In the genomic region with DNA sequence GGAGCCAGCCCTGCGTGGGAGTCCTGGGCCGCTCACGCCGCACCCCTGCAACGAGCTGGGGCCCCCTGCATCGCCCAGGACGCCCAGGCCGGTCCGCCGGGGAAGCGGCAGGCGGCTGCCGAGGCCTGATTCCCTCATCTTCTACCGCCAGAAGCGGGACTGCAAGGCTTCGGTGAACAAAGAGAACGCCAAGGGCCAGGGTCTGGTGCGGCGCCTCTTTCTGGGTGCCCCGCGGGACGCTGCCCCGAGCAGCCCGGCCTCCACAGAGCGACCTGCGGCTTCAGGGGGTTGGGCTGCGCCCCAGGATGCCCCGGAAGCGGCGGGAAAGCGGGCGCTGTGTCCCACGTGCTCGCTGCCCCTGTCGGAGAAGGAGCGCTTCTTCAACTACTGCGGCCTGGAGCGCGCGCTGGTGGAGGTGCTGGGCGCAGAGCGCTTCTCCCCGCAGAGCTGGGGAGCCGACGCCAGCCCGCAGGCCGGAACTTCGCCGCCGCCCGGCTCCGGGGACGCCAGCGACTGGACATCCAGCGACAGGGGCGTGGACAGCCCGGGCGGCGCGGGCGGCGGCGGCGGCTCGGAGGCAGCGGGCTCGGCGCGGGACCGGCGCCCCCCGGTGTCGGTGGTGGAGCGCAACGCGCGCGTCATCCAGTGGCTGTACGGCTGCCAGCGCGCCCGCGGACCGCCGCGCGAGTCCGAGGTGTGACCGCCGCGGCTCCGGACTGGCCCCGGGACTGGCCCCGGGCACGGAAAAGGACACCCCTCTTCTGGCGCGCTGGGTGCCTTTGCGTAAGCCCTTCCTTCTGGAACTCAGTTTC, we compare ENCODE assay signal across 1 cellular context.
A peak's percentile ranks its signal among the peaks of the same experiment; 100 is the strongest.
TF ChIP-seq lines count a peak whose summit lies in the region.

No MANE protein-coding gene starts in this region.

TF ChIP-seq in K562, 482 proteins besides CTCF, POLR2A, EP300 and RAD21 (continued from another document and continues in another):
- TF ChIP-seq, protein P1, sequence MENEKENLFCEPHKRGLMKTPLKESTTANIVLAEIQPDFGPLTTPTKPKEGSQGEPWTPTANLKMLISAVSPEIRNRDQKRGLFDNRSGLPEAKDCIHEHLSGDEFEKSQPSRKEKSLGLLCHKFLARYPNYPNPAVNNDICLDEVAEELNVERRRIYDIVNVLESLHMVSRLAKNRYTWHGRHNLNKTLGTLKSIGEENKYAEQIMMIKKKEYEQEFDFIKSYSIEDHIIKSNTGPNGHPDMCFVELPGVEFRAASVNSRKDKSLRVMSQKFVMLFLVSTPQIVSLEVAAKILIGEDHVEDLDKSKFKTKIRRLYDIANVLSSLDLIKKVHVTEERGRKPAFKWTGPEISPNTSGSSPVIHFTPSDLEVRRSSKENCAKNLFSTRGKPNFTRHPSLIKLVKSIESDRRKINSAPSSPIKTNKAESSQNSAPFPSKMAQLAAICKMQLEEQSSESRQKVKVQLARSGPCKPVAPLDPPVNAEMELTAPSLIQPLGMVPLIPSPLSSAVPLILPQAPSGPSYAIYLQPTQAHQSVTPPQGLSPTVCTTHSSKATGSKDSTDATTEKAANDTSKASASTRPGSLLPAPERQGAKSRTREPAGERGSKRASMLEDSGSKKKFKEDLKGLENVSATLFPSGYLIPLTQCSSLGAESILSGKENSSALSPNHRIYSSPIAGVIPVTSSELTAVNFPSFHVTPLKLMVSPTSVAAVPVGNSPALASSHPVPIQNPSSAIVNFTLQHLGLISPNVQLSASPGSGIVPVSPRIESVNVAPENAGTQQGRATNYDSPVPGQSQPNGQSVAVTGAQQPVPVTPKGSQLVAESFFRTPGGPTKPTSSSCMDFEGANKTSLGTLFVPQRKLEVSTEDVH (IDR thresholded peaks at IDR 0.05; ENCODE audit: low read depth, partially characterized antibody), result no peak
- TF ChIP-seq FOXM1 (IDR thresholded peaks at IDR 0.05; ENCODE audit: low read depth) (no peak), FOXM1 (CRISPR knock-in tag; IDR thresholded peaks at IDR 0.05; ENCODE audit: low read depth) (peak; percentile 93), CREB1 (IDR thresholded peaks at IDR 0.05) (peak; percentile 53), CREB1 (CRISPR knock-in tag; IDR thresholded peaks at IDR 0.05) (peak; percentile 62), HDAC8 (tag; IDR thresholded peaks at IDR 0.05) (peak; percentile 62), ARID1B (IDR thresholded peaks at IDR 0.05) (0 out of 2 replicates have a peak, but pooled peaks have one; percentile 8), KLF13 (tag; IDR thresholded peaks at IDR 0.05; ENCODE audit: borderline replicate concordance, low read depth) (peak; percentile 15; the same call in 1 of the 2 replicates), RBM34 (IDR thresholded peaks at IDR 0.05; ENCODE audit: borderline replicate concordance, insufficient read depth, low read length) (0 out of 2 replicates have a peak, but pooled peaks have one; percentile 63), CHD1 (IDR thresholded peaks at IDR 0.05; ENCODE audit: low read length) (no peak), ZEB2 (IDR thresholded peaks at IDR 0.05) (no peak), CBX2 (IDR thresholded peaks at IDR 0.05; ENCODE audit: insufficient read depth, low read length, poor library complexity, severe bottlenecking) (no peak), MCM7 (IDR thresholded peaks at IDR 0.05) (no peak), GABPA (tag; conservative IDR thresholded peaks at IDR 0.05; ENCODE audit: low read depth) (peak; percentile 60), ZNF143 (CRISPR knock-in tag; IDR thresholded peaks at IDR 0.05) (peak; percentile 57), BRD4 (IDR thresholded peaks at IDR 0.05) (peak; percentile 69; the same call in 1 of the 2 replicates), PURB (CRISPR knock-in tag; IDR thresholded peaks at IDR 0.05; ENCODE audit: low read depth) (0 out of 2 replicates have a peak, but pooled peaks have one; percentile 19), HDGF (IDR thresholded peaks at IDR 0.05) (no peak), E2F3 (CRISPR knock-in tag; IDR thresholded peaks at IDR 0.05) (peak; percentile 86), ZNF431 (CRISPR knock-in tag; IDR thresholded peaks at IDR 0.05) (peak; percentile 88), ZNF696 (CRISPR knock-in tag; conservative IDR thresholded peaks at IDR 0.05) (no peak), ELF4 (CRISPR knock-in tag; IDR thresholded peaks at IDR 0.05) (no peak; the same call in 1 of the 2 replicates), TCF7L2 (IDR thresholded peaks at IDR 0.05; ENCODE audit: low read depth, low read length) (no peak), ZNF408 (CRISPR knock-in tag; IDR thresholded peaks at IDR 0.05; ENCODE audit: low read depth) (no peak), ZNF124 (CRISPR knock-in tag; IDR thresholded peaks at IDR 0.05) (no peak), ZNF77 (CRISPR knock-in tag; IDR thresholded peaks at IDR 0.05) (no peak), PHF20 (IDR thresholded peaks at IDR 0.05; ENCODE audit: partially characterized antibody) (peak; percentile 46), ZNF165 (CRISPR knock-in tag; IDR thresholded peaks at IDR 0.05; ENCODE audit: borderline replicate concordance) (no peak), SETDB1 (IDR thresholded peaks at IDR 0.05; ENCODE audit: low read length) (no peak), ZNF75A (CRISPR knock-in tag; IDR thresholded peaks at IDR 0.05) (no peak), HDAC2 (IDR thresholded peaks at IDR 0.05) (no peak), RFX5 (IDR thresholded peaks at IDR 0.05; ENCODE audit: low read depth, low read length) (no peak), ZNF174 (CRISPR knock-in tag; IDR thresholded peaks at IDR 0.05) (no peak), PTBP1 (IDR thresholded peaks at IDR 0.05; ENCODE audit: low read depth, low read length) (no peak), SAP30 (IDR thresholded peaks at IDR 0.05; ENCODE audit: borderline replicate concordance, insufficient read depth, low read depth, low read length, poor library complexity, severe bottlenecking) (no peak), ZSCAN32 (CRISPR knock-in tag; IDR thresholded peaks at IDR 0.05) (no peak), ZNF217 (CRISPR knock-in tag; IDR thresholded peaks at IDR 0.05) (no peak), NFE2L1 (tag; IDR thresholded peaks at IDR 0.05; ENCODE audit: borderline replicate concordance, low read depth) (no peak)
- TF ChIP-seq, protein P2, sequence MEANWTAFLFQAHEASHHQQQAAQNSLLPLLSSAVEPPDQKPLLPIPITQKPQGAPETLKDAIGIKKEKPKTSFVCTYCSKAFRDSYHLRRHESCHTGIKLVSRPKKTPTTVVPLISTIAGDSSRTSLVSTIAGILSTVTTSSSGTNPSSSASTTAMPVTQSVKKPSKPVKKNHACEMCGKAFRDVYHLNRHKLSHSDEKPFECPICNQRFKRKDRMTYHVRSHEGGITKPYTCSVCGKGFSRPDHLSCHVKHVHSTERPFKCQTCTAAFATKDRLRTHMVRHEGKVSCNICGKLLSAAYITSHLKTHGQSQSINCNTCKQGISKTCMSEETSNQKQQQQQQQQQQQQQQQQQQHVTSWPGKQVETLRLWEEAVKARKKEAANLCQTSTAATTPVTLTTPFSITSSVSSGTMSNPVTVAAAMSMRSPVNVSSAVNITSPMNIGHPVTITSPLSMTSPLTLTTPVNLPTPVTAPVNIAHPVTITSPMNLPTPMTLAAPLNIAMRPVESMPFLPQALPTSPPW (CRISPR knock-in tag; IDR thresholded peaks at IDR 0.05), result peak; percentile 54
- TF ChIP-seq, protein P3, sequence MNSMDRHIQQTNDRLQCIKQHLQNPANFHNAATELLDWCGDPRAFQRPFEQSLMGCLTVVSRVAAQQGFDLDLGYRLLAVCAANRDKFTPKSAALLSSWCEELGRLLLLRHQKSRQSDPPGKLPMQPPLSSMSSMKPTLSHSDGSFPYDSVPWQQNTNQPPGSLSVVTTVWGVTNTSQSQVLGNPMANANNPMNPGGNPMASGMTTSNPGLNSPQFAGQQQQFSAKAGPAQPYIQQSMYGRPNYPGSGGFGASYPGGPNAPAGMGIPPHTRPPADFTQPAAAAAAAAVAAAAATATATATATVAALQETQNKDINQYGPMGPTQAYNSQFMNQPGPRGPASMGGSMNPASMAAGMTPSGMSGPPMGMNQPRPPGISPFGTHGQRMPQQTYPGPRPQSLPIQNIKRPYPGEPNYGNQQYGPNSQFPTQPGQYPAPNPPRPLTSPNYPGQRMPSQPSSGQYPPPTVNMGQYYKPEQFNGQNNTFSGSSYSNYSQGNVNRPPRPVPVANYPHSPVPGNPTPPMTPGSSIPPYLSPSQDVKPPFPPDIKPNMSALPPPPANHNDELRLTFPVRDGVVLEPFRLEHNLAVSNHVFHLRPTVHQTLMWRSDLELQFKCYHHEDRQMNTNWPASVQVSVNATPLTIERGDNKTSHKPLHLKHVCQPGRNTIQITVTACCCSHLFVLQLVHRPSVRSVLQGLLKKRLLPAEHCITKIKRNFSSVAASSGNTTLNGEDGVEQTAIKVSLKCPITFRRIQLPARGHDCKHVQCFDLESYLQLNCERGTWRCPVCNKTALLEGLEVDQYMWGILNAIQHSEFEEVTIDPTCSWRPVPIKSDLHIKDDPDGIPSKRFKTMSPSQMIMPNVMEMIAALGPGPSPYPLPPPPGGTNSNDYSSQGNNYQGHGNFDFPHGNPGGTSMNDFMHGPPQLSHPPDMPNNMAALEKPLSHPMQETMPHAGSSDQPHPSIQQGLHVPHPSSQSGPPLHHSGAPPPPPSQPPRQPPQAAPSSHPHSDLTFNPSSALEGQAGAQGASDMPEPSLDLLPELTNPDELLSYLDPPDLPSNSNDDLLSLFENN (IDR thresholded peaks at IDR 0.05; ENCODE audit: low read depth in 2 of 2, low read length in 2 of 2), result no peak
- TF ChIP-seq, protein P4, sequence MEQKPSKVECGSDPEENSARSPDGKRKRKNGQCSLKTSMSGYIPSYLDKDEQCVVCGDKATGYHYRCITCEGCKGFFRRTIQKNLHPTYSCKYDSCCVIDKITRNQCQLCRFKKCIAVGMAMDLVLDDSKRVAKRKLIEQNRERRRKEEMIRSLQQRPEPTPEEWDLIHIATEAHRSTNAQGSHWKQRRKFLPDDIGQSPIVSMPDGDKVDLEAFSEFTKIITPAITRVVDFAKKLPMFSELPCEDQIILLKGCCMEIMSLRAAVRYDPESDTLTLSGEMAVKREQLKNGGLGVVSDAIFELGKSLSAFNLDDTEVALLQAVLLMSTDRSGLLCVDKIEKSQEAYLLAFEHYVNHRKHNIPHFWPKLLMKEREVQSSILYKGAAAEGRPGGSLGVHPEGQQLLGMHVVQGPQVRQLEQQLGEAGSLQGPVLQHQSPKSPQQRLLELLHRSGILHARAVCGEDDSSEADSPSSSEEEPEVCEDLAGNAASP (IDR thresholded peaks at IDR 0.05), result no peak
- TF ChIP-seq, protein P5, sequence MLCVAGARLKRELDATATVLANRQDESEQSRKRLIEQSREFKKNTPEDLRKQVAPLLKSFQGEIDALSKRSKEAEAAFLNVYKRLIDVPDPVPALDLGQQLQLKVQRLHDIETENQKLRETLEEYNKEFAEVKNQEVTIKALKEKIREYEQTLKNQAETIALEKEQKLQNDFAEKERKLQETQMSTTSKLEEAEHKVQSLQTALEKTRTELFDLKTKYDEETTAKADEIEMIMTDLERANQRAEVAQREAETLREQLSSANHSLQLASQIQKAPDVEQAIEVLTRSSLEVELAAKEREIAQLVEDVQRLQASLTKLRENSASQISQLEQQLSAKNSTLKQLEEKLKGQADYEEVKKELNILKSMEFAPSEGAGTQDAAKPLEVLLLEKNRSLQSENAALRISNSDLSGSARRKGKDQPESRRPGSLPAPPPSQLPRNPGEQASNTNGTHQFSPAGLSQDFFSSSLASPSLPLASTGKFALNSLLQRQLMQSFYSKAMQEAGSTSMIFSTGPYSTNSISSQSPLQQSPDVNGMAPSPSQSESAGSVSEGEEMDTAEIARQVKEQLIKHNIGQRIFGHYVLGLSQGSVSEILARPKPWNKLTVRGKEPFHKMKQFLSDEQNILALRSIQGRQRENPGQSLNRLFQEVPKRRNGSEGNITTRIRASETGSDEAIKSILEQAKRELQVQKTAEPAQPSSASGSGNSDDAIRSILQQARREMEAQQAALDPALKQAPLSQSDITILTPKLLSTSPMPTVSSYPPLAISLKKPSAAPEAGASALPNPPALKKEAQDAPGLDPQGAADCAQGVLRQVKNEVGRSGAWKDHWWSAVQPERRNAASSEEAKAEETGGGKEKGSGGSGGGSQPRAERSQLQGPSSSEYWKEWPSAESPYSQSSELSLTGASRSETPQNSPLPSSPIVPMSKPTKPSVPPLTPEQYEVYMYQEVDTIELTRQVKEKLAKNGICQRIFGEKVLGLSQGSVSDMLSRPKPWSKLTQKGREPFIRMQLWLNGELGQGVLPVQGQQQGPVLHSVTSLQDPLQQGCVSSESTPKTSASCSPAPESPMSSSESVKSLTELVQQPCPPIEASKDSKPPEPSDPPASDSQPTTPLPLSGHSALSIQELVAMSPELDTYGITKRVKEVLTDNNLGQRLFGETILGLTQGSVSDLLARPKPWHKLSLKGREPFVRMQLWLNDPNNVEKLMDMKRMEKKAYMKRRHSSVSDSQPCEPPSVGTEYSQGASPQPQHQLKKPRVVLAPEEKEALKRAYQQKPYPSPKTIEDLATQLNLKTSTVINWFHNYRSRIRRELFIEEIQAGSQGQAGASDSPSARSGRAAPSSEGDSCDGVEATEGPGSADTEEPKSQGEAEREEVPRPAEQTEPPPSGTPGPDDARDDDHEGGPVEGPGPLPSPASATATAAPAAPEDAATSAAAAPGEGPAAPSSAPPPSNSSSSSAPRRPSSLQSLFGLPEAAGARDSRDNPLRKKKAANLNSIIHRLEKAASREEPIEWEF (CRISPR knock-in tag; IDR thresholded peaks at IDR 0.05), result no peak
- TF ChIP-seq, protein P6, sequence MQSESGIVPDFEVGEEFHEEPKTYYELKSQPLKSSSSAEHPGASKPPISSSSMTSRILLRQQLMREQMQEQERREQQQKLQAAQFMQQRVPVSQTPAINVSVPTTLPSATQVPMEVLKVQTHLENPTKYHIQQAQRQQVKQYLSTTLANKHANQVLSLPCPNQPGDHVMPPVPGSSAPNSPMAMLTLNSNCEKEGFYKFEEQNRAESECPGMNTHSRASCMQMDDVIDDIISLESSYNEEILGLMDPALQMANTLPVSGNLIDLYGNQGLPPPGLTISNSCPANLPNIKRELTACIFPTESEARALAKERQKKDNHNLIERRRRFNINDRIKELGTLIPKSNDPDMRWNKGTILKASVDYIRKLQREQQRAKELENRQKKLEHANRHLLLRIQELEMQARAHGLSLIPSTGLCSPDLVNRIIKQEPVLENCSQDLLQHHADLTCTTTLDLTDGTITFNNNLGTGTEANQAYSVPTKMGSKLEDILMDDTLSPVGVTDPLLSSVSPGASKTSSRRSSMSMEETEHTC (IDR thresholded peaks at IDR 0.05), result no peak
- TF ChIP-seq, protein P7, sequence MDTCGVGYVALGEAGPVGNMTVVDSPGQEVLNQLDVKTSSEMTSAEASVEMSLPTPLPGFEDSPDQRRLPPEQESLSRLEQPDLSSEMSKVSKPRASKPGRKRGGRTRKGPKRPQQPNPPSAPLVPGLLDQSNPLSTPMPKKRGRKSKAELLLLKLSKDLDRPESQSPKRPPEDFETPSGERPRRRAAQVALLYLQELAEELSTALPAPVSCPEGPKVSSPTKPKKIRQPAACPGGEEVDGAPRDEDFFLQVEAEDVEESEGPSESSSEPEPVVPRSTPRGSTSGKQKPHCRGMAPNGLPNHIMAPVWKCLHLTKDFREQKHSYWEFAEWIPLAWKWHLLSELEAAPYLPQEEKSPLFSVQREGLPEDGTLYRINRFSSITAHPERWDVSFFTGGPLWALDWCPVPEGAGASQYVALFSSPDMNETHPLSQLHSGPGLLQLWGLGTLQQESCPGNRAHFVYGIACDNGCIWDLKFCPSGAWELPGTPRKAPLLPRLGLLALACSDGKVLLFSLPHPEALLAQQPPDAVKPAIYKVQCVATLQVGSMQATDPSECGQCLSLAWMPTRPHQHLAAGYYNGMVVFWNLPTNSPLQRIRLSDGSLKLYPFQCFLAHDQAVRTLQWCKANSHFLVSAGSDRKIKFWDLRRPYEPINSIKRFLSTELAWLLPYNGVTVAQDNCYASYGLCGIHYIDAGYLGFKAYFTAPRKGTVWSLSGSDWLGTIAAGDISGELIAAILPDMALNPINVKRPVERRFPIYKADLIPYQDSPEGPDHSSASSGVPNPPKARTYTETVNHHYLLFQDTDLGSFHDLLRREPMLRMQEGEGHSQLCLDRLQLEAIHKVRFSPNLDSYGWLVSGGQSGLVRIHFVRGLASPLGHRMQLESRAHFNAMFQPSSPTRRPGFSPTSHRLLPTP (IDR thresholded peaks at IDR 0.05; ENCODE audit: borderline replicate concordance, extremely low read depth, insufficient read length), result no peak
